Comparison of ENCODE assay signal across 7 cellular contexts in genomic region chr21:26846036-26846931, GRCh38. TPM values are rescaled to one million over a fixed set of nuclear protein-coding genes. Genes with fewer than 3 reads are reported as not detected.
DNase-seq lines count a peak whose midpoint lies in the region; ATAC-seq and TF ChIP-seq lines count a peak whose summit lies in the region.

No MANE protein-coding gene starts in this region.

- intact Hi-C loops in gastrocnemius medialis (cut with DNase I; ENCODE audit: low total_unique reads), result loop anchor here (2.0 to 5.0 kb wide), 3 partner anchors 77 to 1901 kb away; no protein-coding TSS in a partner anchor

- H3K4me3 ChIP-seq in GM23248 (peak overlapping the region; percentile 93), gastrocnemius medialis (peak overlapping the region; percentile 65 to 88 (median 80))

- H2AFZ ChIP-seq in GM23248, result peak overlapping the region; percentile 94

- H3K9me3 ChIP-seq in GM23248 (ENCODE audit: low read depth), result no peaks in the 10 kb centered on the region
- H3K9me3 ChIP-seq in gastrocnemius medialis, result no peaks in the 10 kb centered on the region

- peak; percentile 86 for DNase-seq in GM23248
- peak; percentile 59 for DNase-seq in NOMO-1 treated with dmso at 0.1 percent for 144 hours (lab: John Stamatoyannopoulos, UW; ENCODE audit: unreplicated experiment)
- peak; percentile 31 for DNase-seq in cerebellum (ENCODE audit: low spot score)
- DNase-seq in inferior parietal cortex (ENCODE audit: extremely low spot score), result peak; percentile 71
- peak; percentile 68 to 77 for DNase-seq in gastrocnemius medialis
- no peak for DNase-seq in GM19240 (ENCODE audit: insufficient read length, low spot score)

- H3K27me3 ChIP-seq in GM23248 (replicated peaks; ENCODE audit: insufficient read depth), result no peaks in the 10 kb centered on the region
- no peaks in the 10 kb centered on the region for H3K27me3 ChIP-seq in gastrocnemius medialis

- H3F3A ChIP-seq in GM23248 (ENCODE audit: insufficient read depth), result peaks cover 50% of the 10 kb centered on the region

- peak; percentile 20 to 43 (median 40) for TF ChIP-seq CTCF in gastrocnemius medialis (IDR thresholded peaks at IDR 0.05 in 4 of 5, conservative IDR thresholded peaks at IDR 0.05 in 1 of 5)

- H3K4me1 ChIP-seq in GM23248 (ENCODE audit: insufficient read depth) (peaks cover 16% of the 10 kb centered on the region), gastrocnemius medialis (peaks cover 13 to 14% of the 10 kb centered on the region in 2 donors)

- peaks cover 35% of the 10 kb centered on the region for H3K79me2 ChIP-seq in GM23248 (ENCODE audit: insufficient read depth)

- WGBS in GM23248 (ENCODE audit: low coverage in 1 of 2, low lambda C conversion rate in 2 of 2, missing lambda C conversion rate in 2 of 2), 2 experiments, result 1% methylated on average over 50 of the region's 50 CpGs

- H3K9ac ChIP-seq in GM23248, result peak overlapping the region; percentile 88

- in situ Hi-C loops in GM23248 (cut with MboI), result loop anchor here (10.0 kb wide), 1 partner anchor 859 kb away; no protein-coding TSS in a partner anchor
- in situ Hi-C loops in gastrocnemius medialis (cut with MboI; ENCODE audit: low sequenced_read_pairs in 4 of 4), result loop anchor here (5.0 to 25.0 kb wide), 5 partner anchors 71 to 1899 kb away; no protein-coding TSS in a partner anchor

- ATAC-seq in gastrocnemius medialis, result peak; percentile 10 to 19
- no peak for ATAC-seq in GM19035 (IDR thresholded peaks at IDR 0.05; ENCODE audit: unreplicated experiment)

- peak overlapping the region; percentile 84 for H3K27ac ChIP-seq in GM23248
- H3K27ac ChIP-seq in gastrocnemius medialis, result peak overlapping the region; percentile 88 to 96 (median 90)

- H3K9me2 ChIP-seq in GM23248 (ENCODE audit: insufficient read depth), result no peaks in the 10 kb centered on the region

- peaks cover 7% of the 10 kb centered on the region; the same call in 1 of the 2 replicates for H4K20me1 ChIP-seq in GM23248 (ENCODE audit: insufficient read depth)

- peak overlapping the region; percentile 95 for H3K4me2 ChIP-seq in GM23248 (ENCODE audit: unreplicated experiment)

- TF ChIP-seq POLR2A in gastrocnemius medialis (IDR thresholded peaks at IDR 0.05), result peak; percentile 57 to 82

- H3K36me3 ChIP-seq in GM23248 (ENCODE audit: low read depth) (peaks cover 14% of the 10 kb centered on the region), gastrocnemius medialis (peaks cover 0 to 9% of the 10 kb centered on the region in 2 donors)

RNA-seq across cellular contexts. Expression of gene ADAMTS1, which starts 1.1 kb away (rescaled TPM):
- total RNA-seq in GM23248 (2014; rRNA removed; shearing (Covaris generic)), result 165 and 166 TPM in 2 replicates
- polyA plus RNA-seq in GM23248 (2016; fragmentation: Nextera tagmentation; extraction: Ambion mirVana), result 211 and 214 TPM in 2 replicates
- total RNA-seq in cerebellum (13.0 TPM), gastrocnemius medialis (10 to 100 TPM; 23.7 to 43.8 (median 33.1) TPM)
